ENCODE assay signal across 22 cellular contexts in the genomic region with DNA sequence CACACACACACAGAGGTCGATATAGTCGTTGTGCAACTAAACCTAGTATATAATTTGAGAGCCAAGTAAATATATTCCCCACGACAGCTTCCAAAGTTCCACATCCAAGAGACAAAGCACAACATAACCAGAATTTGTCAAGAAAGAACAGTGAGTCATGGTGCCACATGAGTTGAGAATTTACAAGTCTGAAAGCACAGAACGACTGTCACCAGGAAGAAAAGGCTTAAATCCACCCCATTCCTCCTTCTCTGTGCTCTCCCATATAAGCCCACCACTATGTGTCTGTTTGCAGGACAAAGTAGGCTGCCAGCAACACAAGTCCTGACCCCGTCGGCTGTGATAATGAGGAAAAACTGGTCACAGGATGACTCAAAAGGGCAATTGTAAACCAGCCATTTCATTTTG. TPM values are rescaled to one million over a fixed set of nuclear protein-coding genes. Genes with fewer than 3 reads are reported as not detected.
DNase-seq lines count a peak whose midpoint lies in the region; ATAC-seq and TF ChIP-seq lines count a peak whose summit lies in the region.
"Had no signal": no experiment of that assay in that cellular context is flagged by ENCODE, and none has a peak within 500 bp of the region (broad histone marks: within the 10 kb centered on the region; RNA-seq: fewer than 3 reads in every experiment).

No MANE protein-coding gene starts in this region.

- no peak overlapping the region for H3K4ac ChIP-seq in neuronal stem cell (ENCODE audit: low read length)

- DNase-seq in GM23248 (peak; percentile 68), SK-MEL-5 (ENCODE audit: low read depth, low spot score) (peak; percentile 23), fibroblast of pulmonary artery (ENCODE audit: low read depth) (peak; percentile 14), neuronal stem cell (ENCODE audit: low spot score) (no peak), NCI-H2081 treated with DMSO at 0.1 percent for 48 hours (lab: John Stamatoyannopoulos, UW) (no peak)
- DNase-seq: activated gamma-delta T cell; cortex of kidney; DMS 273 treated with DMSO at 0.1 percent for 48 hours; left lung; NCI-H1694; NK-92 treated with Interleukin-12 subunit alpha and Interleukin-12 subunit beta, amount 100 ng/mL, for 24 hours; stimulated activated CD4-positive, alpha-beta T cell treated with anti-CD3 and anti-CD28 coated beads, Interleukin-15, amount 100 ng/mL, for 24 hours; stomach; T-helper 1 cell had no signal

- in situ Hi-C loops in GM23248 (cut with MboI) (no loop called here), SK-MEL-5 (cut with HindIII; ENCODE audit: low pct_unique_long_range_greater_than_20kb, low sequenced_read_pairs) (no loop called here)

- TF ChIP-seq CTCF in fibroblast of pulmonary artery (IDR thresholded peaks at IDR 0.05; ENCODE audit: low read length, missing control alignments): no peak

- no peak overlapping the region for H4K8ac ChIP-seq in neuronal stem cell (ENCODE audit: low read depth, low read length)

- H2BK12ac ChIP-seq in neuronal stem cell (ENCODE audit: low read length): no peak overlapping the region

- H3K27me3 ChIP-seq in GM23248 (replicated peaks; ENCODE audit: insufficient read depth) (no peaks in the 10 kb centered on the region), neuronal stem cell (ENCODE audit: control insufficient read depth in 3 of 3, insufficient read depth in 3 of 3, low read depth in 1 of 3, low read length in 3 of 3) (no peaks in the 10 kb centered on the region)
- H3K27me3 ChIP-seq: ascending aorta, BLaER1, left lung, stomach had no signal

- no peak overlapping the region for H2BK120ac ChIP-seq in neuronal stem cell (ENCODE audit: low read depth, low read length)

- H3K9me2 ChIP-seq in GM23248 (ENCODE audit: insufficient read depth): no peaks in the 10 kb centered on the region

- 0 out of 2 replicates have a peak overlapping the region, but pooled peaks have one; percentile 1 for H3K27ac ChIP-seq in GM23248
- H3K27ac ChIP-seq in neuronal stem cell (replicated peaks; ENCODE audit: low read length): no peak overlapping the region
- H3K27ac ChIP-seq: ascending aorta, BLaER1, KMS-11, left lung, prostate gland, stomach had no signal

- no peaks in the 10 kb centered on the region for H4K20me1 ChIP-seq in GM23248 (ENCODE audit: insufficient read depth)
- H4K20me1 ChIP-seq: BLaER1 had no signal

- no peaks in the 10 kb centered on the region for H3F3A ChIP-seq in GM23248 (ENCODE audit: insufficient read depth)

- WGBS in GM23248 (ENCODE audit: low coverage in 1 of 2, low lambda C conversion rate in 2 of 2, missing lambda C conversion rate in 2 of 2), 2 experiments: 6 to 10% methylated on average over 6 of the region's 6 CpGs
- WGBS in neuronal stem cell (ENCODE audit: extremely low coverage in 2 of 2, insufficient read length in 2 of 2, insufficient replicate concordance in 1 of 2), 2 donors: no CpG with 5 or more reads among the region's 6 CpGs

- no peaks in the 10 kb centered on the region for H3K36me3 ChIP-seq in GM23248 (ENCODE audit: low read depth)
- H3K36me3 ChIP-seq in neuronal stem cell (replicated peaks in 1 of 2; ENCODE audit: control insufficient read depth in 2 of 2, insufficient read depth in 2 of 2, low read length in 2 of 2): no peaks in the 10 kb centered on the region
- H3K36me3 ChIP-seq: ascending aorta, BLaER1, prostate gland had no signal

- H3K9ac ChIP-seq in GM23248 (no peak overlapping the region), neuronal stem cell (ENCODE audit: low read depth, low read length, poor library complexity) (no peak overlapping the region)
- H3K9ac ChIP-seq: BLaER1, KMS-11 had no signal

- no peak overlapping the region for H2AK5ac ChIP-seq in neuronal stem cell (ENCODE audit: low read depth, low read length)

- no peaks in the 10 kb centered on the region for H3K9me3 ChIP-seq in GM23248 (ENCODE audit: low read depth)
- no peaks in the 10 kb centered on the region for H3K9me3 ChIP-seq in neuronal stem cell (replicated peaks in 1 of 2; ENCODE audit: control insufficient read depth in 2 of 2, insufficient read depth in 1 of 2, low read depth in 1 of 2, low read length in 2 of 2)
- H3K9me3 ChIP-seq: ascending aorta, BLaER1, left lung, prostate gland, stomach had no signal

- H2BK5ac ChIP-seq in neuronal stem cell (ENCODE audit: low read length): no peak overlapping the region

- peak overlapping the region; percentile 20; the same call in 1 of the 2 replicates for H3K4me3 ChIP-seq in GM23248
- no peak overlapping the region for H3K4me3 ChIP-seq in fibroblast of pulmonary artery (replicated peaks; ENCODE audit: low read depth, low read length)
- H3K4me3 ChIP-seq in neuronal stem cell (ENCODE audit: low read length in 2 of 2): no peak overlapping the region
- H3K4me3 ChIP-seq: ascending aorta, BLaER1, left lung, prostate gland, stomach had no signal

- H3K23ac ChIP-seq in neuronal stem cell (ENCODE audit: low read depth, low read length, poor library complexity): no peak overlapping the region

- H2BK15ac ChIP-seq in neuronal stem cell (ENCODE audit: low read length): no peak overlapping the region

- peaks cover 17% of the 10 kb centered on the region for H3K4me1 ChIP-seq in GM23248 (ENCODE audit: insufficient read depth)
- peaks cover 2 to 4% of the 10 kb centered on the region in 2 donors for H3K4me1 ChIP-seq in neuronal stem cell (ENCODE audit: control insufficient read depth in 2 of 2, insufficient read depth in 1 of 2, low read depth in 1 of 2, low read length in 2 of 2)
- H3K4me1 ChIP-seq: ascending aorta, prostate gland had no signal

- H2AFZ ChIP-seq in GM23248 (peak overlapping the region; percentile 74), neuronal stem cell (ENCODE audit: low read length) (peak overlapping the region; percentile 83)

- no peak overlapping the region for H3K4me2 ChIP-seq in GM23248 (ENCODE audit: unreplicated experiment)
- H3K4me2 ChIP-seq in neuronal stem cell (ENCODE audit: insufficient read depth, low read length, poor library complexity, severe bottlenecking): no peak overlapping the region
- H3K4me2 ChIP-seq: BLaER1, KMS-11 had no signal

- H3K18ac ChIP-seq in neuronal stem cell (ENCODE audit: low read length): no peak overlapping the region

- no peaks in the 10 kb centered on the region for H3K79me2 ChIP-seq in GM23248 (ENCODE audit: insufficient read depth)

- no peak overlapping the region for H3K14ac ChIP-seq in neuronal stem cell (ENCODE audit: low read length)

- no peak overlapping the region for H4K91ac ChIP-seq in neuronal stem cell (ENCODE audit: low read depth, low read length, poor library complexity)

- H3K79me1 ChIP-seq in neuronal stem cell (ENCODE audit: low read depth, low read length): no peaks in the 10 kb centered on the region

- ATAC-seq in GM18909 (IDR thresholded peaks at IDR 0.05; ENCODE audit: poor library complexity, unreplicated experiment): no peak
- no peak for ATAC-seq in GM19023 (IDR thresholded peaks at IDR 0.05; ENCODE audit: unreplicated experiment)
- no peak for ATAC-seq in HG03565 (IDR thresholded peaks at IDR 0.05; ENCODE audit: unreplicated experiment)
- ATAC-seq: left lung, Right ventricle myocardium inferior had no signal

RNA-seq across cellular contexts. Expression of a gene that starts 32.8 kb away (rescaled TPM):
- total RNA-seq in GM23248 (2014; rRNA removed; shearing (Covaris generic)): 4.3 and 5.2 TPM in 2 replicates
- polyA plus RNA-seq in GM23248 (2016; fragmentation: Nextera tagmentation; extraction: Ambion mirVana): 4.1 and 4.2 TPM in 2 replicates
- 10.6 and 11.1 TPM in 2 replicates for total RNA-seq in SK-MEL-5 (2014; rRNA removed; shearing (Covaris generic))
- 4.1 and 6.7 TPM in 2 replicates for polyA plus RNA-seq in SK-MEL-5 (2015; cell fraction: cytosol; rRNA removed)
- 25.4 and 39.5 TPM in 2 replicates for polyA plus RNA-seq in SK-MEL-5 (2015; cell fraction: nucleus; rRNA removed)
- polyA plus RNA-seq in neuronal stem cell (2013, experiment 1 of 2): 2.0 TPM
- polyA plus RNA-seq in neuronal stem cell (2013, experiment 2 of 2): 2.0 TPM

Comparison
In these comparisons a context has a peak if more than half of its experiments do, and no peak if none do; other contexts are left out.
1. DNase-seq: peak in GM23248 (single experiment), SK-MEL-5 (single experiment) and fibroblast of pulmonary artery (single experiment); none in neuronal stem cell (single experiment) and NCI-H2081 treated with DMSO at 0.1 percent for 48 hours (single experiment).